Comparison of ENCODE assay signal across 8 cellular contexts in genomic region chr19:8654591-8655339, GRCh38. TPM values are rescaled to one million over a fixed set of nuclear protein-coding genes. Genes with fewer than 3 reads are reported as not detected.
DNase-seq lines count a peak whose midpoint lies in the region; ATAC-seq and TF ChIP-seq lines count a peak whose summit lies in the region.

No MANE protein-coding gene starts in this region.

- H3K27ac Mint-ChIP-seq in CD4-positive, alpha-beta memory T cell = peak overlapping the region in 4 of 7 donors; percentile 47 to 86 (median 70)
- H3K27ac Mint-ChIP-seq in activated naive CD4-positive, alpha-beta T cell treated with anti-CD3 and anti-CD28 coated beads, Interleukin-2, amount 50 U/mL, for 72 hours = peak overlapping the region in 1 of 2 donors; percentile 40

- H3K9me3 ChIP-seq in CD4-positive, alpha-beta memory T cell (ENCODE audit: control insufficient read depth in 1 of 2, low read length in 2 of 2) = no peaks in the 10 kb centered on the region
- H3K9me3 ChIP-seq in left ventricle myocardium inferior (replicated peaks) (no peaks in the 10 kb centered on the region), skeletal muscle tissue (ENCODE audit: control insufficient read depth in 3 of 3, low read length in 3 of 3) (no peaks in the 10 kb centered on the region)

- POLR2A ChIA-PET in CD4-positive, alpha-beta memory T cell (lab: Charles Lee; ENCODE audit: partially characterized antibody) = interaction anchor here (0.7 to 2.0 kb wide), 4 partner anchors 9 to 40 kb away, joined by 3 to 5 read pairs (median 4); no protein-coding TSS in a partner anchor

- H3K27ac ChIP-seq in CD4-positive, alpha-beta memory T cell (ENCODE audit: low read depth, low read length) = no peak overlapping the region
- no peak overlapping the region for H3K27ac ChIP-seq in left ventricle myocardium inferior (replicated peaks)
- no peak overlapping the region for H3K27ac ChIP-seq in skeletal muscle tissue (ENCODE audit: low read depth, low read length)

- H3K27me3 Mint-ChIP-seq in CD4-positive, alpha-beta memory T cell = no peaks in the 10 kb centered on the region

- peak; percentile 99 for TF ChIP-seq CTCF in left ventricle myocardium inferior (IDR thresholded peaks at IDR 0.05; ENCODE audit: borderline replicate concordance)

- peaks cover 13 to 38% (median 29%) of the 10 kb centered on the region in 4 donors for H3K4me1 Mint-ChIP-seq in CD4-positive, alpha-beta memory T cell

- CTCF ChIA-PET in CD4-positive, alpha-beta memory T cell (lab: Charles Lee; ENCODE audit: partially characterized antibody) = interaction anchor here (0.7 to 6.6 kb wide), 17 partner anchors 9 to 426 kb away, joined by 3 to 140 read pairs (median 4); partner anchors contain the start of gene ACTL9

- no peaks in the 10 kb centered on the region for H3K27me3 ChIP-seq in CD4-positive, alpha-beta memory T cell (ENCODE audit: insufficient read depth, low read length)
- H3K27me3 ChIP-seq in left ventricle myocardium inferior (ENCODE audit: low read depth) (peaks cover 65% of the 10 kb centered on the region), skeletal muscle tissue (ENCODE audit: control insufficient read depth in 3 of 3, insufficient read depth in 3 of 3, low read length in 3 of 3) (peaks cover 0 to 9% (median 9%) of the 10 kb centered on the region in 3 donors)

- no peak overlapping the region for H3K9ac ChIP-seq in skeletal muscle tissue (ENCODE audit: low read depth in 1 of 3, low read length in 3 of 3)

- DNase-seq in CD4-positive, alpha-beta memory T cell = peak; percentile 59 to 66 (median 65)
- DNase-seq in HUDEP-2 (lab: John Stamatoyannopoulos, UW; ENCODE audit: unreplicated experiment in 76 of 76) (peak in 41 of 76 experiments; percentile 4 to 62 (median 27)), SW480 (ENCODE audit: low spot score) (peak; percentile 49), left ventricle myocardium inferior (peak; percentile 41)
- peak; percentile 67 to 72 for DNase-seq in activated naive CD4-positive, alpha-beta T cell treated with anti-CD3 and anti-CD28 coated beads, Interleukin-2, amount 50 U/mL, for 72 hours (ENCODE audit: low spot score in 2 of 2)

- peak; percentile 64 to 69 for ATAC-seq in activated naive CD4-positive, alpha-beta T cell treated with anti-CD3 and anti-CD28 coated beads, Interleukin-2, amount 50 U/mL, for 72 hours
- ATAC-seq in HG02642 (IDR thresholded peaks at IDR 0.05; ENCODE audit: poor library complexity, unreplicated experiment) = no peak
- ATAC-seq in HG03342 (IDR thresholded peaks at IDR 0.05; ENCODE audit: unreplicated experiment) = no peak

- no peaks in the 10 kb centered on the region for H3K36me3 Mint-ChIP-seq in CD4-positive, alpha-beta memory T cell
- H3K36me3 Mint-ChIP-seq in activated naive CD4-positive, alpha-beta T cell treated with anti-CD3 and anti-CD28 coated beads, Interleukin-2, amount 50 U/mL, for 72 hours = no peaks in the 10 kb centered on the region

- no peak overlapping the region for H3K4me3 ChIP-seq in CD4-positive, alpha-beta memory T cell (ENCODE audit: low read length in 2 of 2)
- H3K4me3 ChIP-seq in left ventricle myocardium inferior = peak overlapping the region; percentile 39
- H3K4me3 ChIP-seq in skeletal muscle tissue (ENCODE audit: low read length in 3 of 3) = peak overlapping the region in 2 of 3 donors; percentile 14 to 22

- peaks cover 16% of the 10 kb centered on the region for H3K4me1 ChIP-seq in CD4-positive, alpha-beta memory T cell (ENCODE audit: insufficient read depth, low read length)
- no peaks in the 10 kb centered on the region for H3K4me1 ChIP-seq in left ventricle myocardium inferior
- peaks cover 0 to 2% (median 0%) of the 10 kb centered on the region in 3 donors for H3K4me1 ChIP-seq in skeletal muscle tissue (ENCODE audit: control insufficient read depth in 3 of 3, insufficient read depth in 3 of 3, low read length in 3 of 3)

- intact Hi-C loops in CD4-positive, alpha-beta memory T cell (cut with micrococcal nuclease) = loop anchor here (1.0 to 2.0 kb wide), 2 partner anchors 40 to 178 kb away; partner anchors contain the start of genes MBD3L1 and ZNF558
- intact Hi-C loops in left ventricle myocardium inferior (cut with micrococcal nuclease) = loop anchor here (5.0 kb wide), 1 partner anchor 423 kb away; no protein-coding TSS in a partner anchor

- H3K9me3 Mint-ChIP-seq in CD4-positive, alpha-beta memory T cell = peaks cover 0 to 2% (median 0%) of the 10 kb centered on the region in 8 donors
- H3K9me3 Mint-ChIP-seq in activated naive CD4-positive, alpha-beta T cell treated with anti-CD3 and anti-CD28 coated beads, Interleukin-2, amount 50 U/mL, for 72 hours = no peaks in the 10 kb centered on the region

- H3K4me3 Mint-ChIP-seq in CD4-positive, alpha-beta memory T cell = peak overlapping the region; percentile 40 to 81 (median 71)

- H3K36me3 ChIP-seq in CD4-positive, alpha-beta memory T cell (ENCODE audit: insufficient read depth, low read length) = no peaks in the 10 kb centered on the region
- no peaks in the 10 kb centered on the region for H3K36me3 ChIP-seq in left ventricle myocardium inferior
- H3K36me3 ChIP-seq in skeletal muscle tissue (ENCODE audit: control insufficient read depth in 3 of 3, insufficient read depth in 3 of 3, low read length in 3 of 3) = no peaks in the 10 kb centered on the region

RNA-seq across cellular contexts. Expression of gene NFILZ, which starts 24.3 kb away (rescaled TPM):
- not detected for total RNA-seq in CD4-positive, alpha-beta memory T cell
- not detected for polyA plus RNA-seq in CD4-positive, alpha-beta memory T cell
- not detected for total RNA-seq in activated naive CD4-positive, alpha-beta T cell treated with anti-CD3 and anti-CD28 coated beads, Interleukin-2, amount 50 U/mL, for 72 hours
- not detected for total RNA-seq in left ventricle myocardium inferior
- total RNA-seq in skeletal muscle tissue = not detected

RNA-seq across cellular contexts. Expression of gene ACTL9, which starts 43.8 kb away (rescaled TPM):
- not detected for total RNA-seq in CD4-positive, alpha-beta memory T cell
- not detected for polyA plus RNA-seq in CD4-positive, alpha-beta memory T cell
- total RNA-seq in activated naive CD4-positive, alpha-beta T cell treated with anti-CD3 and anti-CD28 coated beads, Interleukin-2, amount 50 U/mL, for 72 hours = not detected
- total RNA-seq in left ventricle myocardium inferior (not detected), skeletal muscle tissue (not detected)

RNA-seq across cellular contexts. Expression of gene ADAMTS10, which starts 44.2 kb away (rescaled TPM):
- 10 to 100 TPM; 66.0 to 67.2 TPM for total RNA-seq in CD4-positive, alpha-beta memory T cell
- polyA plus RNA-seq in CD4-positive, alpha-beta memory T cell = 1 to 10 TPM in 1 of 2 donors, under 1 TPM in 1; 0.59 to 2.2 TPM
- total RNA-seq in activated naive CD4-positive, alpha-beta T cell treated with anti-CD3 and anti-CD28 coated beads, Interleukin-2, amount 50 U/mL, for 72 hours = 10 to 100 TPM in 1 of 2 donors, 1 to 10 TPM in 1; 5.1 to 11.3 TPM
- total RNA-seq in left ventricle myocardium inferior = 11.5 TPM
- 18.8 TPM for total RNA-seq in skeletal muscle tissue

Comparison
In these comparisons a context has a peak if more than half of its experiments do, and no peak if none do; other contexts are left out.
1. H3K4me3 ChIP-seq: peak in left ventricle myocardium inferior (single experiment) and skeletal muscle tissue (2 of 3); none in CD4-positive, alpha-beta memory T cell (0 of 2).
2. ATAC-seq: peak in activated naive CD4-positive, alpha-beta T cell treated with anti-CD3 and anti-CD28 coated beads, Interleukin-2, amount 50 U/mL, for 72 hours (2 of 2); none in HG02642 (single experiment) and HG03342 (single experiment).
3. Peak in every context shown above with its lines, with median percentiles within 50 percentile points of each other: DNase-seq.